ENCODE assay signal across 8 cellular contexts in genomic region chr11:118997627-118998387, GRCh38. TPM values are rescaled to one million over a fixed set of nuclear protein-coding genes. Genes with fewer than 3 reads are reported as not detected.
DNase-seq lines count a peak whose midpoint lies in the region; ATAC-seq, FAIRE-seq and TF ChIP-seq lines count a peak whose summit lies in the region.

TSS of gene CENATAC (plus strand) at chr11:118998138. CDS start at chr11:118998198, 60 bp downstream.

- H3K36me3 ChIP-seq in astrocyte (ENCODE audit: insufficient read depth, low read length) (peaks cover 4% of the 10 kb centered on the region), aorta (ENCODE audit: control insufficient read depth in 1 of 2, insufficient read depth in 2 of 2, low read length in 1 of 2) (peaks cover 0 to 1% of the 10 kb centered on the region in 2 donors)

- H3K27ac ChIP-seq in astrocyte (ENCODE audit: low read depth, low read length) (peak within 1 kb of the TSS; percentile 71), aorta (ENCODE audit: low read depth in 1 of 2, low read length in 2 of 2) (peak within 1 kb of the TSS; percentile 30 to 89)

- no peaks in the 10 kb centered on the region for H4K20me1 ChIP-seq in astrocyte (ENCODE audit: insufficient read depth, low read length)

- H3K36me3 Mint-ChIP-seq in astrocyte (ENCODE audit: low read depth, unreplicated experiment): peaks cover 2% of the 10 kb centered on the region

- peaks cover 22% of the 10 kb centered on the region for H3K79me2 ChIP-seq in astrocyte (ENCODE audit: insufficient read depth, low read length)

- H3K4me3 ChIP-seq in astrocyte (ENCODE audit: insufficient read depth, low read depth, low read length): peak within 1 kb of the TSS; percentile 88
- H3K4me3 ChIP-seq in aorta (ENCODE audit: low read length in 2 of 2): peak within 1 kb of the TSS; percentile 59 to 68

- no peaks in the 10 kb centered on the region for H3K27me3 ChIP-seq in astrocyte (ENCODE audit: insufficient read depth, low read length)
- H3K27me3 ChIP-seq in aorta (ENCODE audit: control insufficient read depth in 1 of 2, insufficient read depth in 2 of 2, low read length in 1 of 2): no peaks in the 10 kb centered on the region

- peak; percentile 91 for ATAC-seq in HG02973 (IDR thresholded peaks at IDR 0.05; ENCODE audit: unreplicated experiment)
- peak; percentile 99 for ATAC-seq in aorta (ENCODE audit: low FRiP score)

- no peaks in the 10 kb centered on the region for H3K9me3 ChIP-seq in astrocyte (ENCODE audit: insufficient read depth, low read depth, low read length)
- H3K9me3 ChIP-seq in aorta (ENCODE audit: control insufficient read depth, low read length): no peaks in the 10 kb centered on the region

- H3K4me1 Mint-ChIP-seq in astrocyte (ENCODE audit: low read depth, unreplicated experiment): peaks cover 14% of the 10 kb centered on the region

- 0% methylated on average over 44 to 54 of the region's 54 CpGs for whole genome bisulfite sequencing in aorta, 2 donors

- intact Hi-C loops in aorta (cut with DNase I): loop anchor here in 1 of 2 donors (2.0 kb wide), 1 partner anchor 21 kb away; the partner anchor contains the start of genes RPS25 and TRAPPC4

- H3K9ac ChIP-seq in astrocyte (ENCODE audit: low read length): peak within 1 kb of the TSS; percentile 83

- H3K4me1 ChIP-seq in astrocyte (ENCODE audit: insufficient read depth, low read length) (peaks cover 24% of the 10 kb centered on the region), aorta (ENCODE audit: control insufficient read depth in 1 of 2, insufficient read depth in 2 of 2, low read length in 2 of 2) (no peaks in the 10 kb centered on the region)

- FAIRE-seq in GM18507 (lab: Jason Lieb, UNC): peak; percentile 88
- FAIRE-seq in astrocyte (lab: Jason Lieb, UNC): no peak

- H2AFZ ChIP-seq in astrocyte (ENCODE audit: low read depth, low read length): peak within 1 kb of the TSS; percentile 98

- DNase-seq in GM18507 (ENCODE audit: extremely low spot score, insufficient read length, low read depth): peak; percentile 98
- DNase-seq in NCI-H1930 (lab: John Stamatoyannopoulos, UW): peak; percentile 85 to 94
- DNase-seq in T-helper 22 cell (ENCODE audit: low read depth): peak; percentile 95
- DNase-seq in astrocyte (ENCODE audit: low read depth): peak; percentile 49
- DNase-seq in hepatic stellate cell (ENCODE audit: low spot score): peak; percentile 99
- DNase-seq in renal cortical epithelial cell (ENCODE audit: low read depth): peak; percentile 72
- peak; percentile 97 to 99 for DNase-seq in aorta

- H3K9me3 Mint-ChIP-seq in astrocyte (ENCODE audit: unreplicated experiment): no peaks in the 10 kb centered on the region

- peak within 1 kb of the TSS; percentile 67 for H3K27ac Mint-ChIP-seq in astrocyte (ENCODE audit: unreplicated experiment)

- peak within 1 kb of the TSS; percentile 92 for H3K4me3 Mint-ChIP-seq in astrocyte (ENCODE audit: unreplicated experiment)

- TF ChIP-seq CTCF in astrocyte (IDR thresholded peaks at IDR 0.05; ENCODE audit: insufficient read depth, low read depth, low read length): no peak

- H3K4me2 ChIP-seq in astrocyte (ENCODE audit: low read length): peak within 1 kb of the TSS; percentile 97

- no peaks in the 10 kb centered on the region for H3K27me3 Mint-ChIP-seq in astrocyte (ENCODE audit: low read depth, unreplicated experiment)

RNA-seq across cellular contexts. Expression of gene CENATAC, which starts in this region (rescaled TPM):
- total RNA-seq in astrocyte (15.6 and 25.4 TPM in 2 replicates), renal cortical epithelial cell (9.0 and 23.3 TPM in 2 replicates), aorta (10 to 100 TPM; 56.4 to 61.8 TPM)
- polyA plus RNA-seq in aorta: 100 to 1,000 TPM in 1 of 2 donors, 10 to 100 TPM in 1; 10.3 to 138 TPM

Comparison
In these comparisons a context has a peak if more than half of its experiments do, and no peak if none do; other contexts are left out.
1. Peak in every context shown above with its lines: DNase-seq, ATAC-seq, H3K4me3 ChIP-seq and H3K27ac ChIP-seq.
2. DNase-seq: peak in every context shown above with its lines; median percentile 99 in hepatic stellate cell; 98 in GM18507; 98 in aorta; 95 in T-helper 22 cell; 90 in NCI-H1930; 72 in renal cortical epithelial cell; 49 in astrocyte.